Comparison of ENCODE assay signal across 1 cellular context in the genomic region with DNA sequence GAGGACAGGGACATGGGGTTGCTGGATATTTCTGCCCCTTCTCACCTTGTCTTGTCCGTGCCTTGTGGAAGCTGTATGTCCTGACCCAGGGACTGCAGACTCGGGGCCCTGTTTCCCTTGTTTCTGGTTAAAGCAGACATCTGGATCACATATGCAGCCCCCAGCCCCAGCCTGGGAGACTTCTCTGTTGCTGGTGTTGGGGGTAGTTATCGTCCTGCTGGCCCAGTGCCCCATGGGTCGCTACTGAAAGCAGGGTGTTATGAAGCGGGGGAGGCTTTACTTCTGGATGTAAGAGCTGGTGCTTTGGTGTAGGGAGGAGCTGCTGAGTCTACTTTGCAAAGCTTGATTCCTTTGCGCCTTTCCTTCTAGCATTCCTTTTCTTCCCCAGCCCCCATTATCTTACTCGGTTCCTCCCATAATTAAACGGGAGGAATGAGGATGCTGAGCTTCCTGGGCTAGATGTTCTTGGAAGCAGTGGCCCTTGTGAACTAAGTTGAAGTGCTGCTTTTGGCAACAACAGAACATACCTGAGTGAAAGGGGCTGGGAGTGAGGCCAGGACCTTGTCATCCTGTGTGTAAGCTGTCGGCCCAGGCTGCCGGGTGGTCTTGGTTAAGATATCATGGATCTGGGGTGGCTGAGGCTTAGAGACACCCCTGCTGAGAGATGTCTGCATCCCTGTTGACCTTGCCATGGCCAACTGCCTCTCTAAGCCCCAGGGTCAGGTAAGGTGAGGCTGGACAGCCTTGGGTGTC.
TF ChIP-seq lines count a peak whose summit lies in the region.

No MANE protein-coding gene starts in this region.

TF ChIP-seq in H1, 55 proteins besides CTCF, POLR2A, EP300 and RAD21:
- TF ChIP-seq CBX8 (IDR thresholded peaks at IDR 0.05; ENCODE audit: borderline replicate concordance, low read depth, low read length) (no peak), SP2 (IDR thresholded peaks at IDR 0.05; ENCODE audit: low read length) (no peak)
